Comparison of ENCODE assay signal across 22 cellular contexts in the genomic region with DNA sequence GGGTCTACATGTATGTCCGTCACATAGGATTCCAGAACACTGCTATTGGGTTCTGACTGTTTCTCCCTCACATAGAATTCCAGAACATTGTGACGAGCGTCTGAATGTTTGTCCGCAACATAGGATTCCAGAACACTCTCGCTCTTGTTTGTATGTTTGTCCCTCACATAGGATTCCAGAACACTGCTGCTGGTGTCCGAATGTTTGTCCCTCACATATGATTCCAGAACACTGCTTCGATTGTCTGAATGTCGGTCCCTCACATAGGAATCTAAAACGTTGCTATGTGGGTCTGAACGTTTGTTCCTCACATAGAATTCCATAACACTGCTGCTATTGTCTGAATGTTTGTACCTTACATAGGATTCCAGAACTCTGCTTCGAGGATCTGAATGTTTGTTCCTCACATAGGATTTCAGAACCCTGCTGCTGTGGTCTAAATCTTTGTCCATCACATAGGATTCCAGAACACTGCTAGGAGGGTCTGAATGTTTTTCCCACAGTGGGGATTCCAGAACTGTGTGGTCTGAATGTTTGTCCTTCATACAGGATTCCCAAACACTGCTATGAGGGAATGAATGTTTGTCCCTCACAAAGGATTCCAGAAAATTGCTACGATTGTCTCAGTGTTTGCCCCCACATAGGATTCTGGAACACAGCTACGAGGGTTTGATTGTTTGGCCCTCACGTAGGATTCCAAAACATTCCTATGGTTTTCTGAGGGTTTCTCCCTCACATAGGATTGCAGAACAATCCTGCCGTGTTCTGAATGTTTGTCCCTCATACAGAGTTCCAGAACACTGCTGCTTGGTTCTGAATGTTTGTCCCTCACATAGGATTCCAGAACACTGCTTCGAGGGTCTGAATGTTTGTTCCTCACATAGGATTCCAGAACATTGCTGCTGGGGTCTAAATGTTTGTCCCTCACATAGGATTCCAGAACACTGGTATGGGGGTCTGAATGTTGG.
DNase-seq lines count a peak whose midpoint lies in the region; ATAC-seq, FAIRE-seq and TF ChIP-seq lines count a peak whose summit lies in the region.
"Had no signal": no experiment of that assay in that cellular context is flagged by ENCODE, and none has a peak within 500 bp of the region (broad histone marks: within the 10 kb centered on the region; RNA-seq: fewer than 3 reads in every experiment).

No MANE protein-coding gene starts in this region.

- TF ChIP-seq RAD21 in K562 (CRISPR knock-in tag; conservative IDR thresholded peaks at IDR 0.05 in 1 of 2, IDR thresholded peaks at IDR 0.05 in 1 of 2): no peak

- TF ChIP-seq EP300 in K562 (IDR thresholded peaks at IDR 0.05; ENCODE audit: low read length): no peak

- H3K9me3 ChIP-seq in K562 (replicated peaks; ENCODE audit: control insufficient read depth, insufficient read depth, low read depth, low read length) (peaks cover 1% of the 10 kb centered on the region; the same call in 1 of the 2 replicates), vagina (peaks cover 95% of the 10 kb centered on the region), esophagus squamous epithelium (peaks cover 8 to 100% (median 91%) of the 10 kb centered on the region in 3 donors), A673 (ENCODE audit: low read depth, low read length, poor library complexity, severe bottlenecking) (peaks cover 10% of the 10 kb centered on the region)
- H3K9me3 ChIP-seq: Caco-2 had no signal

- no peak overlapping the region for H3K4me3 ChIP-seq in K562
- H3K4me3 ChIP-seq in vagina: no peak overlapping the region
- no peak overlapping the region for H3K4me3 ChIP-seq in esophagus squamous epithelium
- no peak overlapping the region for H3K4me3 ChIP-seq in A673 (ENCODE audit: low read depth, low read length, poor library complexity, severe bottlenecking)
- H3K4me3 ChIP-seq: A549, MG63, Peyer's patch had no signal

- H3K4me1 ChIP-seq in K562 (replicated peaks in 1 of 2; ENCODE audit: control insufficient read depth in 2 of 2, insufficient read depth in 2 of 2, low read length in 2 of 2): no peaks in the 10 kb centered on the region
- H3K4me1 ChIP-seq in vagina: no peaks in the 10 kb centered on the region
- no peaks in the 10 kb centered on the region for H3K4me1 ChIP-seq in esophagus squamous epithelium
- H3K4me1 ChIP-seq in A673 (ENCODE audit: insufficient read depth, low read length, poor library complexity, severe bottlenecking): no peaks in the 10 kb centered on the region
- H3K4me1 ChIP-seq: A549, Caco-2, Peyer's patch had no signal

- H3K9ac ChIP-seq in K562 (ENCODE audit: insufficient read depth in 1 of 2, low read depth in 2 of 2, low read length in 2 of 2): no peak overlapping the region

- H3K27ac Mint-ChIP-seq in osteocyte (ENCODE audit: unreplicated experiment): no peak overlapping the region
- H3K27ac Mint-ChIP-seq: B cell; CD8-positive, alpha-beta T cell had no signal

- H3K4me1 Mint-ChIP-seq in osteocyte (ENCODE audit: unreplicated experiment): no peaks in the 10 kb centered on the region
- H3K4me1 Mint-ChIP-seq: B cell had no signal

- H2AFZ ChIP-seq in K562 (ENCODE audit: low read depth, low read length): no peak overlapping the region

- FAIRE-seq in K562 (lab: Jason Lieb, UNC): no peak
- FAIRE-seq: A549, G401.6, H54 had no signal

- peaks cover 4% of the 10 kb centered on the region for H3K36me3 Mint-ChIP-seq in osteocyte (ENCODE audit: unreplicated experiment)

- H3K4me2 ChIP-seq in K562 (ENCODE audit: insufficient read depth, low read length): no peak overlapping the region
- H3K4me2 ChIP-seq: A549 had no signal

- H3K9me1 ChIP-seq in K562 (ENCODE audit: control insufficient read depth, insufficient read depth, low read length): no peaks in the 10 kb centered on the region

- no peaks in the 10 kb centered on the region for H4K20me1 ChIP-seq in K562 (replicated peaks; ENCODE audit: control insufficient read depth, insufficient read depth, low read length)

- ATAC-seq in K562: peak; percentile 58
- peak; percentile 30 for ATAC-seq in esophagus mucosa
- ATAC-seq: CD8-positive, alpha-beta T cell had no signal

- in situ Hi-C loops in K562 (cut with MboI): no loop called here

- no TSS peak for BruUV-seq in K562 (replicated peaks; lab: Mats Ljungman, UMichigan)
- no TSS peak for BruUV-seq in A673 (replicated peaks; lab: Mats Ljungman, UMichigan)

- no peak for DNase-seq in K562 (ENCODE audit: extremely low read depth in 1 of 4, low spot score in 3 of 4)
- DNase-seq in osteocyte (ENCODE audit: extremely low spot score, unreplicated experiment): peak; percentile 53
- DNase-seq in vagina (ENCODE audit: extremely low spot score in 2 of 2): peak; percentile 87 to 96
- no peak for DNase-seq in esophagus squamous epithelium (lab: John Stamatoyannopoulos, UW)
- no peak for DNase-seq in NOMO-1 (lab: John Stamatoyannopoulos, UW; ENCODE audit: unreplicated experiment in 2 of 2)
- DNase-seq in A673 (ENCODE audit: low spot score): no peak
- DNase-seq: Caco-2, KBM-7, MG63, NCI-H1694, NCI-H2029 treated with DMSO at 0.1 percent for 48 hours, NCI-H2227 treated with DMSO at 0.1 percent for 48 hours, NCI-H526 treated with DMSO at 0.1 percent for 48 hours, Peyer's patch, SHP77 treated with DMSO at 0.1 percent for 48 hours had no signal

- intact Hi-C loops in K562 (cut with micrococcal nuclease) (no loop called here), vagina (cut with DNase I) (no loop called here), esophagus squamous epithelium (cut with DNase I) (no loop called here), A673 (cut with micrococcal nuclease; ENCODE audit: unreplicated experiment) (no loop called here)

- TF ChIP-seq POLR2A in K562 (conservative IDR thresholded peaks at IDR 0.05) (no peak), vagina (IDR thresholded peaks at IDR 0.05) (no peak), esophagus squamous epithelium (IDR thresholded peaks at IDR 0.05) (no peak)

- POLR2A ChIA-PET in K562 (lab: Yijun Ruan, JAX): no interaction called here
- POLR2A ChIA-PET in A673 (lab: Charles Lee; ENCODE audit: low non-redundant PET): no interaction called here

- TF ChIP-seq CTCF in K562 (IDR thresholded peaks at IDR 0.05 in 2 of 3, conservative IDR thresholded peaks at IDR 0.05 in 1 of 3; ENCODE audit: insufficient read depth in 2 of 3, low read depth in 1 of 3, low read length in 3 of 3): no peak
- TF ChIP-seq CTCF in osteocyte (IDR thresholded peaks at IDR 0.05): no peak
- TF ChIP-seq CTCF in vagina (IDR thresholded peaks at IDR 0.05): no peak
- no peak for TF ChIP-seq CTCF in esophagus squamous epithelium (IDR thresholded peaks at IDR 0.05)
- no peak for TF ChIP-seq CTCF in A673 (conservative IDR thresholded peaks at IDR 0.05; ENCODE audit: low read depth, low read length)

- H3K27me3 ChIP-seq in K562 (ENCODE audit: control insufficient read depth in 2 of 2, insufficient read depth in 2 of 2, low read length in 2 of 2) (no peaks in the 10 kb centered on the region), vagina (no peaks in the 10 kb centered on the region), esophagus squamous epithelium (no peaks in the 10 kb centered on the region), A673 (replicated peaks; ENCODE audit: insufficient read depth, low read depth, low read length, poor library complexity) (no peaks in the 10 kb centered on the region)
- H3K27me3 ChIP-seq: MG63, Peyer's patch had no signal

- no peaks in the 10 kb centered on the region for H3K27me3 Mint-ChIP-seq in osteocyte (ENCODE audit: unreplicated experiment)
- H3K27me3 Mint-ChIP-seq: B cell had no signal

- H3K36me3 ChIP-seq in K562 (ENCODE audit: control insufficient read depth, insufficient read depth, low read length) (no peaks in the 10 kb centered on the region), vagina (no peaks in the 10 kb centered on the region), esophagus squamous epithelium (no peaks in the 10 kb centered on the region), A673 (ENCODE audit: insufficient read depth, low read length, poor library complexity, severe bottlenecking) (no peaks in the 10 kb centered on the region)
- H3K36me3 ChIP-seq: MG63, Peyer's patch had no signal

- 11% methylated on average over 15 of the region's 16 CpGs for WGBS in K562 (ENCODE audit: insufficient coverage, low coverage, missing lambda C conversion rate)
- WGBS in esophagus squamous epithelium, 2 donors: 63 to 70% methylated on average over 16 of the region's 16 CpGs

- H3K4me3 Mint-ChIP-seq in osteocyte (ENCODE audit: unreplicated experiment): no peak overlapping the region
- H3K4me3 Mint-ChIP-seq: B cell; CD8-positive, alpha-beta T cell had no signal

- peaks cover 68% of the 10 kb centered on the region for H3K9me3 Mint-ChIP-seq in osteocyte (ENCODE audit: unreplicated experiment)

- CTCF ChIA-PET in K562 (lab: Yijun Ruan, JAX; ENCODE audit: low intra/inter-chr PET ratio): no interaction called here
- CTCF ChIA-PET in A673 (lab: Charles Lee): no interaction called here

- H3K27ac ChIP-seq in K562 (ENCODE audit: extremely low read depth, low read depth, low read length) (no peak overlapping the region), vagina (no peak overlapping the region), esophagus squamous epithelium (no peak overlapping the region), A673 (ENCODE audit: low read depth, low read length, poor library complexity, severe bottlenecking) (no peak overlapping the region)
- H3K27ac ChIP-seq: A549, C4-2B, Peyer's patch had no signal

- no peaks in the 10 kb centered on the region for H3K79me2 ChIP-seq in K562 (ENCODE audit: control insufficient read depth, insufficient read depth, low read length)

TF ChIP-seq in K562, 482 proteins besides CTCF, POLR2A, EP300 and RAD21:
- TF ChIP-seq ZNF121 (CRISPR knock-in tag; conservative IDR thresholded peaks at IDR 0.05): no peak
- TF ChIP-seq ARNT (IDR thresholded peaks at IDR 0.05): no peak
- TF ChIP-seq RAD51 (IDR thresholded peaks at IDR 0.05; ENCODE audit: borderline replicate concordance, low read depth): no peak
- peak; percentile 64; the same call in 1 of the 2 replicates for TF ChIP-seq ZNF75A (CRISPR knock-in tag; IDR thresholded peaks at IDR 0.05)

Comparison
In these comparisons a context has a peak if more than half of its experiments do, and no peak if none do; other contexts are left out.
1. DNase-seq: peak in osteocyte (single experiment) and vagina (2 of 2); none in K562 (0 of 4), esophagus squamous epithelium (single experiment), NOMO-1 (0 of 2) and A673 (single experiment).